8 cellular contexts compared by ENCODE assay signal in genomic region chr2:84904717-84905174, GRCh38. TPM values are rescaled to one million over a fixed set of nuclear protein-coding genes. Genes with fewer than 3 reads are reported as not detected.
A peak's percentile ranks its signal among the peaks of the same experiment; 100 is the strongest.
DNase-seq lines count a peak whose midpoint lies in the region; ATAC-seq and TF ChIP-seq lines count a peak whose summit lies in the region.

No MANE protein-coding gene starts in this region.

- no peaks in the 10 kb centered on the region for H3K27me3 Mint-ChIP-seq in activated CD4-positive, alpha-beta T cell treated with anti-CD3 and anti-CD28 coated beads for 36 hours
- H3K27me3 Mint-ChIP-seq in brain, result peaks cover 10% of the 10 kb centered on the region

- H3K36me3 ChIP-seq in PC-9 (ENCODE audit: low read depth), result no peaks in the 10 kb centered on the region
- H3K36me3 ChIP-seq in skeletal muscle tissue (ENCODE audit: control insufficient read depth in 3 of 3, insufficient read depth in 3 of 3, low read length in 3 of 3), result peaks cover 0 to 2% (median 0%) of the 10 kb centered on the region in 3 donors

- H3K4me3 ChIP-seq in PC-9 (peak overlapping the region; percentile 97), skeletal muscle tissue (ENCODE audit: low read length in 3 of 3) (peak overlapping the region; percentile 82 to 88 (median 83))

- peaks cover 21% of the 10 kb centered on the region for H3K4me1 ChIP-seq in PC-9 (replicated peaks; ENCODE audit: insufficient read depth)
- peaks cover 2 to 17% (median 11%) of the 10 kb centered on the region in 3 donors for H3K4me1 ChIP-seq in skeletal muscle tissue (ENCODE audit: control insufficient read depth in 3 of 3, insufficient read depth in 3 of 3, low read length in 3 of 3)

- no peaks in the 10 kb centered on the region for H4K20me1 ChIP-seq in PC-9 (ENCODE audit: insufficient read depth)

- peak overlapping the region; percentile 85 for H2AFZ ChIP-seq in PC-9

- CTCF ChIA-PET in activated CD4-positive, alpha-beta T cell treated with anti-CD3 and anti-CD28 coated beads for 36 hours (lab: Charles Lee), result interaction anchor here (3.1 to 3.8 kb wide), 2 partner anchors 17 to 21 kb away, joined by 16 to 23 read pairs; no protein-coding TSS in a partner anchor
- CTCF ChIA-PET in PC-9 (lab: Charles Lee), result interaction anchor here (0.8 kb wide), 1 partner anchor 396 kb away, joined by 3 read pairs; no protein-coding TSS in a partner anchor

- H3K4me2 ChIP-seq in PC-9, result peak overlapping the region; percentile 96

- H3F3A ChIP-seq in PC-9 (ENCODE audit: insufficient read depth, low read depth), result peaks cover 20% of the 10 kb centered on the region

- no peaks in the 10 kb centered on the region for H3K9me2 ChIP-seq in PC-9 (ENCODE audit: insufficient read depth)

- peak; percentile 7 for ATAC-seq in activated CD4-positive, alpha-beta T cell treated with anti-CD3 and anti-CD28 coated beads for 36 hours
- no peak for ATAC-seq in GM18873 (IDR thresholded peaks at IDR 0.05; ENCODE audit: low FRiP score, unreplicated experiment)

- H3K4me3 Mint-ChIP-seq in activated CD4-positive, alpha-beta T cell treated with anti-CD3 and anti-CD28 coated beads for 36 hours, result peak overlapping the region; percentile 96
- H3K4me3 Mint-ChIP-seq in brain, result peak overlapping the region; percentile 89 to 94 (median 91)

- DNase-seq in activated CD4-positive, alpha-beta T cell treated with anti-CD3 and anti-CD28 coated beads for 36 hours, result peak; percentile 69
- DNase-seq in activated CD4-positive, alpha-beta T cell treated with anti-CD3 and anti-CD28 coated beads, Interleukin-2, amount 50 U/mL, for 1 hour, result no peak
- DNase-seq in PC-9 (no peak), iPS-NIHi7 (ENCODE audit: extremely low spot score) (peak; percentile 69), dedifferentiated amniotic fluid mesenchymal stem cell (ENCODE audit: extremely low spot score) (no peak)

- H3K36me3 Mint-ChIP-seq in activated CD4-positive, alpha-beta T cell treated with anti-CD3 and anti-CD28 coated beads for 36 hours (ENCODE audit: low read depth), result peaks cover 40% of the 10 kb centered on the region
- H3K36me3 Mint-ChIP-seq in brain, result peaks cover 37% of the 10 kb centered on the region

- H3K27ac Mint-ChIP-seq in activated CD4-positive, alpha-beta T cell treated with anti-CD3 and anti-CD28 coated beads for 36 hours, result peak overlapping the region; percentile 89
- H3K27ac Mint-ChIP-seq in brain, result peak overlapping the region; percentile 91 to 99 (median 98)

- no peaks in the 10 kb centered on the region for H3K9me3 ChIP-seq in PC-9 (ENCODE audit: insufficient read depth, low read depth)
- H3K9me3 ChIP-seq in skeletal muscle tissue (ENCODE audit: control insufficient read depth in 3 of 3, low read length in 3 of 3), result peaks cover 0 to 4% (median 0%) of the 10 kb centered on the region in 3 donors

- H3K27ac ChIP-seq in PC-9 (no peak overlapping the region), skeletal muscle tissue (ENCODE audit: low read depth, low read length) (peak overlapping the region; percentile 84)

- TF ChIP-seq CTCF in PC-9 (conservative IDR thresholded peaks at IDR 0.05), result no peak
- no peak for TF ChIP-seq CTCF in brain (conservative IDR thresholded peaks at IDR 0.05)

- POLR2A ChIA-PET in activated CD4-positive, alpha-beta T cell treated with anti-CD3 and anti-CD28 coated beads for 36 hours (lab: Charles Lee), result interaction anchor here (0.8 to 4.1 kb wide), 6 partner anchors 15 to 67 kb away, joined by 3 to 35 read pairs (median 4); no protein-coding TSS in a partner anchor
- POLR2A ChIA-PET in PC-9 (lab: Charles Lee; ENCODE audit: unreplicated experiment), result interaction anchor here (0.5 to 0.6 kb wide), 3 partner anchors 80 to 652 kb away, joined by 3 to 5 read pairs (median 4); no protein-coding TSS in a partner anchor

- H3K9me3 Mint-ChIP-seq in activated CD4-positive, alpha-beta T cell treated with anti-CD3 and anti-CD28 coated beads for 36 hours (ENCODE audit: low read depth), result peaks cover 11% of the 10 kb centered on the region
- H3K9me3 Mint-ChIP-seq in brain, result peaks cover 0 to 6% (median 4%) of the 10 kb centered on the region in 5 experiments

- intact Hi-C loops in activated CD4-positive, alpha-beta T cell treated with anti-CD3 and anti-CD28 coated beads for 36 hours (cut with DNase I, micrococcal nuclease), result loop anchor here (1.0 to 5.0 kb wide), 7 partner anchors 16 to 633 kb away; partner anchors contain the start of genes KCMF1 (in 1 of the 2), MAT2A (in 1 of the 2) and SUCLG1 (in 1 of the 2)
- intact Hi-C loops in PC-9 (cut with micrococcal nuclease; ENCODE audit: unreplicated experiment), result loop anchor here (5.0 kb wide), 1 partner anchor 448 kb away; the partner anchor contains the start of genes ELMOD3 and RETSAT

- H3K27me3 ChIP-seq in PC-9 (ENCODE audit: insufficient read depth, low read depth) (0 out of 2 replicates have a peak, but pooled peaks cover 3% of the 10 kb centered on the region), skeletal muscle tissue (ENCODE audit: control insufficient read depth in 3 of 3, insufficient read depth in 3 of 3, low read length in 3 of 3) (peaks cover 0 to 9% (median 0%) of the 10 kb centered on the region in 3 donors)

- H3K4me1 Mint-ChIP-seq in activated CD4-positive, alpha-beta T cell treated with anti-CD3 and anti-CD28 coated beads for 36 hours, result peaks cover 57% of the 10 kb centered on the region
- peaks cover 37% of the 10 kb centered on the region for H3K4me1 Mint-ChIP-seq in brain

- no TSS peak for BruUV-seq in PC-9 (replicated peaks; lab: Mats Ljungman, UMichigan)

- peak overlapping the region; percentile 27 to 77 (median 47) for H3K9ac ChIP-seq in skeletal muscle tissue (ENCODE audit: low read depth in 1 of 3, low read length in 3 of 3)

- peaks cover 18% of the 10 kb centered on the region for H3K79me2 ChIP-seq in PC-9 (ENCODE audit: low read depth)

RNA-seq across cellular contexts. Expression of gene TMSB10, which starts 0.7 kb away (rescaled TPM):
- 1,000 to 10,000 TPM; 2,345 to 2,742 TPM for total RNA-seq in activated CD4-positive, alpha-beta T cell treated with anti-CD3 and anti-CD28 coated beads for 36 hours
- total RNA-seq in PC-9 (2021), result 1,668 and 1,769 TPM in 2 replicates
- 4,172 TPM for polyA plus RNA-seq in brain (ENCODE audit: insufficient read depth, low read depth, low replicate concordance)
- total RNA-seq in skeletal muscle tissue, result 3,298 TPM

RNA-seq across cellular contexts. Expression of gene TRABD2A, which starts 23.9 kb away (rescaled TPM):
- 10 to 100 TPM; 37.2 to 42.2 TPM for total RNA-seq in activated CD4-positive, alpha-beta T cell treated with anti-CD3 and anti-CD28 coated beads for 36 hours
- total RNA-seq in PC-9 (2021), result 0.88 and 2.2 TPM in 2 replicates
- 0.90 TPM for polyA plus RNA-seq in brain (ENCODE audit: insufficient read depth, low read depth, low replicate concordance)
- 1.0 TPM for total RNA-seq in skeletal muscle tissue

Comparison
In these comparisons a context has a peak if more than half of its experiments do, and no peak if none do; other contexts are left out.
1. DNase-seq: peak in activated CD4-positive, alpha-beta T cell treated with anti-CD3 and anti-CD28 coated beads for 36 hours (single experiment) and iPS-NIHi7 (single experiment); none in activated CD4-positive, alpha-beta T cell treated with anti-CD3 and anti-CD28 coated beads, Interleukin-2, amount 50 U/mL, for 1 hour (single experiment), PC-9 (0 of 2) and dedifferentiated amniotic fluid mesenchymal stem cell (single experiment).
2. RNA of gene TRABD2A, which starts 23.9 kb away (total RNA-seq): 37.2 to 42.2 TPM in activated CD4-positive, alpha-beta T cell treated with anti-CD3 and anti-CD28 coated beads for 36 hours; 0.88 to 2.2 TPM in PC-9 and 1.0 TPM in skeletal muscle tissue (single experiment); every median in the first group is over 10 times any median in the second.